Comparison of ENCODE assay signal across 21 cellular contexts in genomic region chr14:54335569-54336155, GRCh38.
"Had no signal": no experiment of that assay in that cellular context is flagged by ENCODE, and none has a peak within 500 bp of the region (broad histone marks: within the 10 kb centered on the region; RNA-seq: fewer than 3 reads in every experiment).

No MANE protein-coding gene starts in this region.

- H3K4me1 Mint-ChIP-seq: activated naive CD4-positive, alpha-beta T cell treated with anti-CD3 and anti-CD28 coated beads, Interleukin-2, amount 50 U/mL, for 24 hours had no signal

- H3K27ac Mint-ChIP-seq: activated naive CD4-positive, alpha-beta T cell treated with anti-CD3 and anti-CD28 coated beads, Interleukin-2, amount 50 U/mL, for 24 hours; natural killer cell; progenitor cell of endocrine pancreas; T-helper 2 cell treated with Interferon-gamma antibody and Interleukin-4, amounts not matched to agents 5 μg/mL and 100 μg/mL, for 36 hours had no signal

- H3K4me3 Mint-ChIP-seq: activated naive CD4-positive, alpha-beta T cell treated with anti-CD3 and anti-CD28 coated beads, Interleukin-2, amount 50 U/mL, for 24 hours; natural killer cell; T-helper 2 cell treated with Interferon-gamma antibody and Interleukin-4, amounts not matched to agents 5 μg/mL and 100 μg/mL, for 36 hours had no signal

- H3K27ac ChIP-seq: body of pancreas, cardiac muscle cell, epithelial cell of prostate, tibial artery had no signal

- H3K9me3 Mint-ChIP-seq: activated naive CD4-positive, alpha-beta T cell treated with anti-CD3 and anti-CD28 coated beads, Interleukin-2, amount 50 U/mL, for 24 hours; natural killer cell; T-helper 2 cell treated with Interferon-gamma antibody and Interleukin-4, amounts not matched to agents 5 μg/mL and 100 μg/mL, for 36 hours had no signal

- H3K36me3 ChIP-seq: cardiac muscle cell, tibial artery had no signal

- H3K4me1 ChIP-seq: tibial artery had no signal

- ATAC-seq: body of pancreas; left ventricle myocardium superior; natural killer cell; stimulated activated naive CD8-positive, alpha-beta T cell treated with anti-CD3 and anti-CD28 coated beads, Interleukin-15, Interleukin-2, amounts not matched to agents 100 U/mL and 50 U/mL, for 24 hours had no signal

- H3K9me3 ChIP-seq: body of pancreas, tibial artery had no signal

- H3K36me3 Mint-ChIP-seq: activated naive CD4-positive, alpha-beta T cell treated with anti-CD3 and anti-CD28 coated beads, Interleukin-2, amount 50 U/mL, for 24 hours; natural killer cell had no signal

- DNase-seq: activated CD4-positive, alpha-beta T cell treated with anti-CD3 and anti-CD28 coated beads for 1 hour; activated CD4-positive, alpha-beta T cell treated with anti-CD3 and anti-CD28 coated beads, Interleukin-2, amount 50 U/mL, for 1 hour; activated gamma-delta T cell treated with Interleukin-2 at 50 U/mL for 16 hours; activated T-cell treated with anti-CD3 and anti-CD28 coated beads, Interleukin-2, amount 50 U/mL, for 1 hour; anterior cingulate cortex; body of pancreas; foreskin fibroblast; left ventricle myocardium superior; mammary epithelial cell; midbrain; natural killer cell; stimulated activated CD4-positive, alpha-beta T cell treated with anti-CD3 and anti-CD28 coated beads, Interleukin-12 subunit alpha, Interleukin-12 subunit beta, amount 100 ng/mL, for 4 hours; stimulated activated CD4-positive, alpha-beta T cell treated with anti-CD3 and anti-CD28 coated beads, Interleukin-4, amount 100 ng/mL, for 4 hours; stimulated activated naive CD8-positive, alpha-beta T cell treated with anti-CD3 and anti-CD28 coated beads, Interleukin-15, Interleukin-2, amounts not matched to agents 100 U/mL and 50 U/mL, for 24 hours; substantia nigra; tibial artery had no signal

- H3K4me3 ChIP-seq: body of pancreas, cardiac muscle cell, tibial artery had no signal

- H3K27me3 ChIP-seq: body of pancreas, cardiac muscle cell, tibial artery had no signal
